In the genomic region with DNA sequence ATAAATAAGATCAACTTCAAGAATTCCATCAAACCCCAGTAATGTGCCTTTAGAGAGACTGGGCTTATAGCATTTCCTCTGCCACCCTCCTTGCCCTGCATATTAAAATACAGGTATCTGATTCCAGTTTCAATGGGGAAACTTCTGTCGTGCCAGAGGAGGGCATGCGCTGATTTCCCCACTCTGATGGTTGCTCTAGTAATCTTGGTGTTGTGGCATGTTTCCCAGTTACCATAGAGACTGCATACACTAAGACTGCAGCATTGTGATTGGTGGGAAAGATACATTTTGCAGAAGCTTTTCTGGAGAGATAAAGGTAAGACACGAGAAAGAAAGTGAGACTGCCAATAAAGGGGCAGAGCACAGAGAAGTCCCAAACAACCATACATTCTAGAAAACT, we compare ENCODE assay signal across 1 cellular context.
TF ChIP-seq lines count a peak whose summit lies in the region.

No MANE protein-coding gene starts in this region.

TF ChIP-seq in H1, 55 proteins besides CTCF, POLR2A, EP300 and RAD21:
- TF ChIP-seq JUN (IDR thresholded peaks at IDR 0.05; ENCODE audit: low read depth, low read length) (no peak), ASH2L (IDR thresholded peaks at IDR 0.05; ENCODE audit: low read length) (no peak), POU5F1 (IDR thresholded peaks at IDR 0.05; ENCODE audit: low read depth, low read length) (no peak), CHD2 (IDR thresholded peaks at IDR 0.05; ENCODE audit: low read length) (peak; percentile 22; the same call in 1 of the 2 replicates), BRCA1 (IDR thresholded peaks at IDR 0.05; ENCODE audit: low read depth, low read length) (no peak), MAFK (IDR thresholded peaks at IDR 0.05; ENCODE audit: low read depth, low read length) (no peak), ZNF274 (IDR thresholded peaks at IDR 0.05; ENCODE audit: borderline replicate concordance, extremely low read depth, low read length) (no peak), RFX5 (IDR thresholded peaks at IDR 0.05; ENCODE audit: borderline replicate concordance, low read depth, low read length) (peak; percentile 93), PHF8 (conservative IDR thresholded peaks at IDR 0.05; ENCODE audit: low read depth, low read length) (no peak), CTBP2 (IDR thresholded peaks at IDR 0.05; ENCODE audit: borderline replicate concordance, insufficient read depth, insufficient read length, low read length) (no peak), POLR2AphosphoS5 (IDR thresholded peaks at IDR 0.05; ENCODE audit: low read depth, low read length) (no peak), SIN3A (conservative IDR thresholded peaks at IDR 0.05 in 1 of 2, IDR thresholded peaks at IDR 0.05 in 1 of 2; ENCODE audit: low read depth in 1 of 2, low read length in 2 of 2) (no peak), SP1 (IDR thresholded peaks at IDR 0.05; ENCODE audit: low read depth, low read length) (peak; percentile 56; the same call in 1 of the 2 replicates), SRF (IDR thresholded peaks at IDR 0.05; ENCODE audit: low read depth, low read length) (no peak), CREB1 (IDR thresholded peaks at IDR 0.05) (peak; percentile 44; the same call in 1 of the 2 replicates), EZH2 (IDR thresholded peaks at IDR 0.05; ENCODE audit: low read depth, low read length, severe bottlenecking) (no peak), HDAC6 (IDR thresholded peaks at IDR 0.05; ENCODE audit: low read depth, low read length) (no peak), SIX5 (IDR thresholded peaks at IDR 0.05; ENCODE audit: low read depth, low read length) (no peak), CBX8 (IDR thresholded peaks at IDR 0.05; ENCODE audit: borderline replicate concordance, low read depth, low read length) (no peak)
- TF ChIP-seq, protein P1, sequence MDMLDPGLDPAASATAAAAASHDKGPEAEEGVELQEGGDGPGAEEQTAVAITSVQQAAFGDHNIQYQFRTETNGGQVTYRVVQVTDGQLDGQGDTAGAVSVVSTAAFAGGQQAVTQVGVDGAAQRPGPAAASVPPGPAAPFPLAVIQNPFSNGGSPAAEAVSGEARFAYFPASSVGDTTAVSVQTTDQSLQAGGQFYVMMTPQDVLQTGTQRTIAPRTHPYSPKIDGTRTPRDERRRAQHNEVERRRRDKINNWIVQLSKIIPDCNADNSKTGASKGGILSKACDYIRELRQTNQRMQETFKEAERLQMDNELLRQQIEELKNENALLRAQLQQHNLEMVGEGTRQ (IDR thresholded peaks at IDR 0.05; ENCODE audit: low read length): no peak
- TF ChIP-seq, protein P2, sequence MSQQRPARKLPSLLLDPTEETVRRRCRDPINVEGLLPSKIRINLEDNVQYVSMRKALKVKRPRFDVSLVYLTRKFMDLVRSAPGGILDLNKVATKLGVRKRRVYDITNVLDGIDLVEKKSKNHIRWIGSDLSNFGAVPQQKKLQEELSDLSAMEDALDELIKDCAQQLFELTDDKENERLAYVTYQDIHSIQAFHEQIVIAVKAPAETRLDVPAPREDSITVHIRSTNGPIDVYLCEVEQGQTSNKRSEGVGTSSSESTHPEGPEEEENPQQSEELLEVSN (IDR thresholded peaks at IDR 0.05): no peak
TF ChIP-seq in H1: peak in this region for 4.
